11 cellular contexts compared by ENCODE assay signal in the genomic region with DNA sequence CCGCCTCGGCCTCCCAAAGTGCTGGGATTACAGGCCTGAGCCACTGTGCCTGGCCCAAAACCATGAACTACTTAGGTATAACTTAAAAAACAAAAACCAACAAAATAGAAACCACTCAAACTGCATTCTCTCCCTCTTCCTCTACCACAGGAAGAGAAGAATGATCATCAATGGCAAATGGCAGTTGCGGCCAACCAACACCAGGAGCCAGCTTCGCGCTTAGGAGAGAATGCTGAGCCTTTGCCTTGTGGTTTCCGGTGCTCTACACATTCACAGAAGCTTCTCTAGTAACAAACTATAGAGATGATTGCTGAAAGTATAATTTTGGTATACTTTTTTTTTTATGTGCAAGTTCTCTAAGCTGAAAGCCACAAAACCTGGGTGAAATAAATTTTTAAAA. TPM values are rescaled to one million over a fixed set of nuclear protein-coding genes. Genes with fewer than 3 reads are reported as not detected.
A peak's percentile ranks its signal among the peaks of the same experiment; 100 is the strongest.
DNase-seq lines count a peak whose midpoint lies in the region; ATAC-seq and TF ChIP-seq lines count a peak whose summit lies in the region.
"Had no signal": no experiment of that assay in that cellular context is flagged by ENCODE, and none has a peak within 500 bp of the region (broad histone marks: within the 10 kb centered on the region; RNA-seq: fewer than 3 reads in every experiment).

No MANE protein-coding gene starts in this region.

- peaks cover 2% of the 10 kb centered on the region for H3K4me1 Mint-ChIP-seq in central memory CD8-positive, alpha-beta T cell
- H3K4me1 Mint-ChIP-seq in glutamatergic neuron (ENCODE audit: low read depth, unreplicated experiment), result no peaks in the 10 kb centered on the region

- peak; percentile 32 for ATAC-seq in central memory CD8-positive, alpha-beta T cell (replicated peaks; ENCODE audit: extremely low read depth, poor library complexity, severe bottlenecking)
- ATAC-seq in GM18502 (IDR thresholded peaks at IDR 0.05; ENCODE audit: poor library complexity, unreplicated experiment), result no peak

- no peaks in the 10 kb centered on the region for H3K9me3 Mint-ChIP-seq in central memory CD8-positive, alpha-beta T cell
- no peaks in the 10 kb centered on the region for H3K9me3 Mint-ChIP-seq in glutamatergic neuron (ENCODE audit: unreplicated experiment)

- DNase-seq in stimulated activated CD4-positive, alpha-beta T cell treated with anti-CD3 and anti-CD28 coated beads, Interleukin-4, amount 100 ng/mL, for 1 hour, result peak; percentile 9
- no peak for DNase-seq in stimulated activated CD4-positive, alpha-beta T cell treated with anti-CD3 and anti-CD28 coated beads, Interleukin-2, amount 100 ng/mL, for 48 hours
- DNase-seq in UCSD-AML1 (lab: John Stamatoyannopoulos, UW; ENCODE audit: unreplicated experiment) (peak; percentile 30), NCI-H2196 treated with DMSO at 0.1 percent for 48 hours (lab: John Stamatoyannopoulos, UW; ENCODE audit: unreplicated experiment) (no peak), glutamatergic neuron (no peak), Ammon's horn (ENCODE audit: low spot score) (no peak)
- no peak for DNase-seq in central memory CD8-positive, alpha-beta T cell (ENCODE audit: low spot score in 2 of 2)
- DNase-seq: NCI-H510A treated with DMSO at 0.1 percent for 48 hours, SK-N-SH, substantia nigra had no signal

- no peak overlapping the region for H3K4me3 Mint-ChIP-seq in central memory CD8-positive, alpha-beta T cell
- H3K4me3 Mint-ChIP-seq in glutamatergic neuron (ENCODE audit: unreplicated experiment), result no peak overlapping the region

- H3K36me3 Mint-ChIP-seq in central memory CD8-positive, alpha-beta T cell (ENCODE audit: insufficient read depth), result peaks cover 1% of the 10 kb centered on the region
- H3K36me3 Mint-ChIP-seq in glutamatergic neuron (ENCODE audit: unreplicated experiment), result no peaks in the 10 kb centered on the region

- TF ChIP-seq CTCF in glutamatergic neuron (IDR thresholded peaks at IDR 0.05; ENCODE audit: partially characterized antibody, unreplicated experiment), result no peak

- no peaks in the 10 kb centered on the region for H3K27me3 Mint-ChIP-seq in central memory CD8-positive, alpha-beta T cell
- no peaks in the 10 kb centered on the region for H3K27me3 Mint-ChIP-seq in glutamatergic neuron (ENCODE audit: unreplicated experiment)

- peak overlapping the region; percentile 50 for H3K27ac Mint-ChIP-seq in central memory CD8-positive, alpha-beta T cell (ENCODE audit: low read depth)
- H3K27ac Mint-ChIP-seq in glutamatergic neuron (ENCODE audit: unreplicated experiment), result no peak overlapping the region

RNA-seq across cellular contexts. Expression of a gene that starts 17.1 kb away (rescaled TPM):
- total RNA-seq in glutamatergic neuron (ENCODE audit: unreplicated experiment), result not detected

Comparison
In these comparisons a context has a peak if more than half of its experiments do, and no peak if none do; other contexts are left out.
1. DNase-seq: peak in stimulated activated CD4-positive, alpha-beta T cell treated with anti-CD3 and anti-CD28 coated beads, Interleukin-4, amount 100 ng/mL, for 1 hour (single experiment) and UCSD-AML1 (single experiment); none in stimulated activated CD4-positive, alpha-beta T cell treated with anti-CD3 and anti-CD28 coated beads, Interleukin-2, amount 100 ng/mL, for 48 hours (0 of 2), central memory CD8-positive, alpha-beta T cell (0 of 2), NCI-H2196 treated with DMSO at 0.1 percent for 48 hours (single experiment), glutamatergic neuron (single experiment) and Ammon's horn (single experiment).